ENCODE assay signal across 8 cellular contexts in genomic region chr9:122099271-122099869, GRCh38. TPM values are rescaled to one million over a fixed set of nuclear protein-coding genes. Genes with fewer than 3 reads are reported as not detected.
DNase-seq lines count a peak whose midpoint lies in the region; ATAC-seq, FAIRE-seq and TF ChIP-seq lines count a peak whose summit lies in the region.

No MANE protein-coding gene starts in this region.

- peak; percentile 83 for TF ChIP-seq CTCF in epithelial cell of proximal tubule (conservative IDR thresholded peaks at IDR 0.05; ENCODE audit: low read depth, low read length)

- no peak for FAIRE-seq in HTR-8/SVneo (lab: Jason Lieb, UNC)

- H3K9me3 Mint-ChIP-seq in naive thymus-derived CD4-positive, alpha-beta T cell, result peaks cover 3 to 14% (median 6%) of the 10 kb centered on the region in 11 donors

- H3K27me3 ChIP-seq in naive thymus-derived CD4-positive, alpha-beta T cell (ENCODE audit: control insufficient read depth in 2 of 2, insufficient read depth in 2 of 2, low read length in 2 of 2), result no peaks in the 10 kb centered on the region

- no peaks in the 10 kb centered on the region for H3K36me3 ChIP-seq in naive thymus-derived CD4-positive, alpha-beta T cell (ENCODE audit: control insufficient read depth in 2 of 3, insufficient read depth in 3 of 3, low read length in 3 of 3)

- POLR2A ChIA-PET in naive thymus-derived CD4-positive, alpha-beta T cell (lab: Charles Lee), result interaction anchor here (0.6 to 1.0 kb wide), 3 partner anchors 23 to 711 kb away, joined by 3 read pairs; no protein-coding TSS in a partner anchor

- no peak overlapping the region for H3K27ac ChIP-seq in naive thymus-derived CD4-positive, alpha-beta T cell (ENCODE audit: low read depth, low read length)

- H3K4me3 Mint-ChIP-seq in naive thymus-derived CD4-positive, alpha-beta T cell, result peak overlapping the region in 7 of 10 donors; percentile 10 to 80 (median 48)

- peaks cover 0 to 7% (median 5%) of the 10 kb centered on the region in 5 donors for H3K36me3 Mint-ChIP-seq in naive thymus-derived CD4-positive, alpha-beta T cell

- intact Hi-C loops in naive thymus-derived CD4-positive, alpha-beta T cell (cut with micrococcal nuclease), result loop anchor here (1.0 to 10.0 kb wide), 6 partner anchors 24 to 1245 kb away; partner anchors contain the start of gene RC3H2 (in 2 of the 2)

- DNase-seq in SIG-M5 treated with dmso at 0.1 percent for 504 hours (lab: John Stamatoyannopoulos, UW; ENCODE audit: unreplicated experiment) (peak; percentile 65), SIG-M5 (lab: John Stamatoyannopoulos, UW) (no peak), HTR-8/SVneo (ENCODE audit: insufficient read length, low spot score) (peak; percentile 52), OCI-M2 (lab: John Stamatoyannopoulos, UW; ENCODE audit: unreplicated experiment) (peak; percentile 20), activated T-cell treated with anti-CD3 and anti-CD28 coated beads for 24 hours (ENCODE audit: low read depth) (peak; percentile 68), epithelial cell of proximal tubule (ENCODE audit: low read depth) (no peak)
- DNase-seq in naive thymus-derived CD4-positive, alpha-beta T cell, result peak; percentile 54 to 79 (median 71)
- DNase-seq in stimulated activated CD8-positive, alpha-beta memory T cell treated with anti-CD3 and anti-CD28 coated beads, Interleukin-7, amount 100 ng/mL, for 4 hours (ENCODE audit: low read depth in 2 of 2), result peak; percentile 60 to 63

- H3K9me3 ChIP-seq in naive thymus-derived CD4-positive, alpha-beta T cell (ENCODE audit: control insufficient read depth in 2 of 3, low read length in 3 of 3), result no peaks in the 10 kb centered on the region

- H3K4me3 ChIP-seq in epithelial cell of proximal tubule (ENCODE audit: low read depth, low read length), result no peak overlapping the region
- no peak overlapping the region for H3K4me3 ChIP-seq in naive thymus-derived CD4-positive, alpha-beta T cell (ENCODE audit: low read length)

- peak; percentile 86 for ATAC-seq in naive thymus-derived CD4-positive, alpha-beta T cell

- H3K4me1 Mint-ChIP-seq in naive thymus-derived CD4-positive, alpha-beta T cell, result peaks cover 7 to 19% (median 11%) of the 10 kb centered on the region in 7 donors

- H3K27me3 Mint-ChIP-seq in naive thymus-derived CD4-positive, alpha-beta T cell, result peaks cover 0 to 29% (median 6%) of the 10 kb centered on the region in 5 donors

- H3K4me1 ChIP-seq in naive thymus-derived CD4-positive, alpha-beta T cell (ENCODE audit: control insufficient read depth in 2 of 2, insufficient read depth in 2 of 2, low read length in 2 of 2), result peaks cover 0 to 11% of the 10 kb centered on the region in 2 donors

- no peak overlapping the region for H3K27ac Mint-ChIP-seq in naive thymus-derived CD4-positive, alpha-beta T cell

- CTCF ChIA-PET in naive thymus-derived CD4-positive, alpha-beta T cell (lab: Charles Lee), result interaction anchor here (0.5 to 5.3 kb wide), 21 partner anchors 9 to 1611 kb away, joined by 3 to 59 read pairs (median 6); partner anchors contain the start of genes MORN5 and NDUFA8

RNA-seq across cellular contexts. Expression of gene TTLL11, which starts 6.3 kb away (rescaled TPM):
- total RNA-seq in epithelial cell of proximal tubule, result 0.75 and 1.7 TPM in 2 replicates
- total RNA-seq in naive thymus-derived CD4-positive, alpha-beta T cell, result 1 to 10 TPM; 3.0 to 6.2 (median 4.4) TPM
- polyA plus RNA-seq in naive thymus-derived CD4-positive, alpha-beta T cell, result 1 to 10 TPM; 4.4 to 8.6 TPM

Comparison
In these comparisons a context has a peak if more than half of its experiments do, and no peak if none do; other contexts are left out.
1. DNase-seq: peak in SIG-M5 treated with dmso at 0.1 percent for 504 hours (single experiment), HTR-8/SVneo (single experiment), OCI-M2 (single experiment), activated T-cell treated with anti-CD3 and anti-CD28 coated beads for 24 hours (single experiment), naive thymus-derived CD4-positive, alpha-beta T cell (9 of 9) and stimulated activated CD8-positive, alpha-beta memory T cell treated with anti-CD3 and anti-CD28 coated beads, Interleukin-7, amount 100 ng/mL, for 4 hours (2 of 2); none in SIG-M5 (single experiment) and epithelial cell of proximal tubule (single experiment).